ENCODE assay signal across 20 cellular contexts in genomic region chr18:815353-815752, GRCh38.
"Had no signal": no experiment of that assay in that cellular context is flagged by ENCODE, and none has a peak within 500 bp of the region (broad histone marks: within the 10 kb centered on the region; RNA-seq: fewer than 3 reads in every experiment).

No MANE protein-coding gene starts in this region.

- H3K36me3 ChIP-seq: gastrocnemius medialis, neural progenitor cell, sigmoid colon, upper lobe of left lung had no signal

- H3K4me3 Mint-ChIP-seq: memory B cell; stimulated activated naive B cell treated with anti-CD40 and anti-IgM and Interleukin-4, amounts not matched to agents 10 μg/mL and 1 μg/mL and 100 μg/mL, for 72 hours; WTC11 had no signal

- H3K27ac ChIP-seq: neural progenitor cell, sigmoid colon had no signal

- H3K27me3 ChIP-seq: gastrocnemius medialis, neural progenitor cell, sigmoid colon, upper lobe of left lung had no signal

- H3K27me3 Mint-ChIP-seq: T-cell had no signal

- H3K9me3 Mint-ChIP-seq: neural progenitor cell, T-cell, WTC11 had no signal

- H3K27ac Mint-ChIP-seq: memory B cell; neural progenitor cell; stimulated activated naive B cell treated with anti-CD40 and anti-IgM and Interleukin-4, amounts not matched to agents 10 μg/mL and 1 μg/mL and 100 μg/mL, for 72 hours had no signal

- H3K36me3 Mint-ChIP-seq: T-cell, WTC11 had no signal

- H3K9ac ChIP-seq: neural progenitor cell had no signal

- DNase-seq: activated CD4-positive, alpha-beta T cell treated with anti-CD3 and anti-CD28 coated beads, Interleukin-2, amount 50 U/mL, for 48 hours; activated gamma-delta T cell; activated naive CD4-positive, alpha-beta T cell treated with anti-CD3 and anti-CD28 coated beads, Interleukin-2, amount 50 U/mL, for 16 hours; activated T-cell treated with anti-CD3 and anti-CD28 coated beads for 4 hours; central memory CD4-positive, alpha-beta T cell; effector memory CD4-positive, alpha-beta T cell; gastrocnemius medialis; hippocampal formation; sigmoid colon; stimulated activated CD4-positive, alpha-beta T cell treated with anti-CD3 and anti-CD28 coated beads, Interleukin-15, amount 100 ng/mL, for 24 hours; stimulated activated naive B cell treated with anti-CD40 and anti-IgM and Interleukin-4, amounts not matched to agents 10 μg/mL and 1 μg/mL and 100 μg/mL, for 72 hours; T-cell; T-helper 9 cell; upper lobe of left lung had no signal

- H3K4me3 ChIP-seq: gastrocnemius medialis, neural progenitor cell, sigmoid colon, smooth muscle cell, upper lobe of left lung had no signal

- H3K4me2 ChIP-seq: neural progenitor cell, smooth muscle cell had no signal

- ATAC-seq: esophagus mucosa; gastrocnemius medialis; SK-N-SH treated with all-trans-retinoic acid at 6 μM for 48 hours; stimulated activated naive B cell treated with anti-CD40 and anti-IgM and Interleukin-4, amounts not matched to agents 10 μg/mL and 1 μg/mL and 100 μg/mL, for 72 hours; T-cell had no signal

- H3K9me3 ChIP-seq: gastrocnemius medialis, sigmoid colon, upper lobe of left lung had no signal
